Comparison of ENCODE assay signal across 6 cellular contexts in genomic region chr11:119101367-119101758, GRCh38. TPM values are rescaled to one million over a fixed set of nuclear protein-coding genes. Genes with fewer than 3 reads are reported as not detected.
DNase-seq lines count a peak whose midpoint lies in the region; ATAC-seq and TF ChIP-seq lines count a peak whose summit lies in the region.

No MANE protein-coding gene starts in this region.

- no peak for TF ChIP-seq POLR2A in esophagus muscularis mucosa (IDR thresholded peaks at IDR 0.05; ENCODE audit: low read depth)

- H3K27ac Mint-ChIP-seq in activated CD4-positive, alpha-beta T cell treated with anti-CD3 and anti-CD28 coated beads, Interleukin-2, amount 10 ng/mL, durations not matched to agents 24 days and 14 days: peak overlapping the region; percentile 99

- intact Hi-C loops in activated CD4-positive, alpha-beta T cell treated with anti-CD3 and anti-CD28 coated beads, Interleukin-2, amount 10 ng/mL, durations not matched to agents 24 days and 14 days (cut with micrococcal nuclease): loop anchor here (1.0 to 5.0 kb wide), 5 partner anchors 17 to 221 kb away; partner anchors contain the start of genes BCL9L, HMBS and HYOU1
- intact Hi-C loops in esophagus muscularis mucosa (cut with DNase I): no loop called here

- ATAC-seq in stimulated activated naive CD8-positive, alpha-beta T cell treated with anti-CD3 and anti-CD28 coated beads, Interleukin-15, Interleukin-2, amounts not matched to agents 100 U/mL and 50 U/mL, for 24 hours: peak; percentile 11

- H3K4me3 ChIP-seq in esophagus muscularis mucosa: peak overlapping the region; percentile 77 to 80 (median 78)

- DNase-seq in activated CD4-positive, alpha-beta T cell treated with anti-CD3 and anti-CD28 coated beads, Interleukin-2, amount 10 ng/mL, durations not matched to agents 24 days and 14 days: no peak
- no peak for DNase-seq in activated CD4-positive, alpha-beta T cell treated with anti-CD3 and anti-CD28 coated beads for 4 hours
- DNase-seq in NAMALWA (ENCODE audit: low spot score) (peak; percentile 47), esophagus muscularis mucosa (ENCODE audit: extremely low spot score) (no peak)
- DNase-seq in stimulated activated naive CD8-positive, alpha-beta T cell treated with anti-CD3 and anti-CD28 coated beads, Interleukin-15, Interleukin-2, amounts not matched to agents 100 U/mL and 50 U/mL, for 24 hours: peak; percentile 43
- no peak for DNase-seq in stimulated activated naive CD4-positive, alpha-beta T cell (lab: John Stamatoyannopoulos, UW)

- WGBS in esophagus muscularis mucosa: 0% methylated on average over 8 of the region's 22 CpGs

- H3K9me3 ChIP-seq in esophagus muscularis mucosa: no peaks in the 10 kb centered on the region

- H3K9me3 Mint-ChIP-seq in activated CD4-positive, alpha-beta T cell treated with anti-CD3 and anti-CD28 coated beads, Interleukin-2, amount 10 ng/mL, durations not matched to agents 24 days and 14 days: no peaks in the 10 kb centered on the region

- peaks cover 41% of the 10 kb centered on the region for H3K4me1 Mint-ChIP-seq in activated CD4-positive, alpha-beta T cell treated with anti-CD3 and anti-CD28 coated beads, Interleukin-2, amount 10 ng/mL, durations not matched to agents 24 days and 14 days

- H3K27ac ChIP-seq in esophagus muscularis mucosa (replicated peaks in 1 of 4): peak overlapping the region; percentile 84 to 93 (median 88)

- H3K36me3 ChIP-seq in esophagus muscularis mucosa: peaks cover 8 to 26% (median 21%) of the 10 kb centered on the region in 4 donors

- H3K4me1 ChIP-seq in esophagus muscularis mucosa: peaks cover 33 to 40% (median 35%) of the 10 kb centered on the region in 4 donors

- TF ChIP-seq EP300 in esophagus muscularis mucosa (IDR thresholded peaks at IDR 0.05): no peak

- H3K36me3 Mint-ChIP-seq in activated CD4-positive, alpha-beta T cell treated with anti-CD3 and anti-CD28 coated beads, Interleukin-2, amount 10 ng/mL, durations not matched to agents 24 days and 14 days (ENCODE audit: low read depth): peaks cover 38% of the 10 kb centered on the region

- H3K4me3 Mint-ChIP-seq in activated CD4-positive, alpha-beta T cell treated with anti-CD3 and anti-CD28 coated beads, Interleukin-2, amount 10 ng/mL, durations not matched to agents 24 days and 14 days: peak overlapping the region; percentile 92

- no peaks in the 10 kb centered on the region for H3K27me3 Mint-ChIP-seq in activated CD4-positive, alpha-beta T cell treated with anti-CD3 and anti-CD28 coated beads, Interleukin-2, amount 10 ng/mL, durations not matched to agents 24 days and 14 days

- peak in 2 of 3 experiments; percentile 4 to 16 for TF ChIP-seq CTCF in esophagus muscularis mucosa (IDR thresholded peaks at IDR 0.05)

- no peaks in the 10 kb centered on the region for H3K27me3 ChIP-seq in esophagus muscularis mucosa

RNA-seq across cellular contexts. Expression of gene DPAGT1, which starts 0.3 kb away (rescaled TPM):
- 76.1 and 79.4 TPM in 2 replicates for total RNA-seq in activated CD4-positive, alpha-beta T cell treated with anti-CD3 and anti-CD28 coated beads, Interleukin-2, amount 10 ng/mL, durations not matched to agents 24 days and 14 days
- 10 to 100 TPM; 14.2 to 28.7 (median 19.9) TPM for total RNA-seq in esophagus muscularis mucosa

RNA-seq across cellular contexts. Expression of gene C2CD2L, which starts 5.8 kb away (rescaled TPM):
- total RNA-seq in activated CD4-positive, alpha-beta T cell treated with anti-CD3 and anti-CD28 coated beads, Interleukin-2, amount 10 ng/mL, durations not matched to agents 24 days and 14 days: 31.5 and 33.5 TPM in 2 replicates
- 10 to 100 TPM in 2 of 4 donors, 1 to 10 TPM in 2; 7.5 to 15.2 (median 9.4) TPM for total RNA-seq in esophagus muscularis mucosa

RNA-seq across cellular contexts. Expression of gene HMBS, which starts 16.7 kb away (rescaled TPM):
- 60.9 and 62.8 TPM in 2 replicates for total RNA-seq in activated CD4-positive, alpha-beta T cell treated with anti-CD3 and anti-CD28 coated beads, Interleukin-2, amount 10 ng/mL, durations not matched to agents 24 days and 14 days
- 1 to 10 TPM; 3.1 to 7.8 (median 6.1) TPM for total RNA-seq in esophagus muscularis mucosa

RNA-seq across cellular contexts. Expression of gene HINFP, which starts 20.0 kb away (rescaled TPM):
- 34.9 and 41.4 TPM in 2 replicates for total RNA-seq in activated CD4-positive, alpha-beta T cell treated with anti-CD3 and anti-CD28 coated beads, Interleukin-2, amount 10 ng/mL, durations not matched to agents 24 days and 14 days
- total RNA-seq in esophagus muscularis mucosa: 10 to 100 TPM; 22.8 to 30.8 (median 26.4) TPM

RNA-seq across cellular contexts. Expression of gene VPS11, which starts 33.7 kb away (rescaled TPM):
- total RNA-seq in activated CD4-positive, alpha-beta T cell treated with anti-CD3 and anti-CD28 coated beads, Interleukin-2, amount 10 ng/mL, durations not matched to agents 24 days and 14 days: 20.2 and 20.9 TPM in 2 replicates
- 10 to 100 TPM; 27.4 to 40.2 (median 32.4) TPM for total RNA-seq in esophagus muscularis mucosa

Comparison
In these comparisons a context has a peak if more than half of its experiments do, and no peak if none do; other contexts are left out.
1. DNase-seq: peak in NAMALWA (single experiment) and stimulated activated naive CD8-positive, alpha-beta T cell treated with anti-CD3 and anti-CD28 coated beads, Interleukin-15, Interleukin-2, amounts not matched to agents 100 U/mL and 50 U/mL, for 24 hours (single experiment); none in activated CD4-positive, alpha-beta T cell treated with anti-CD3 and anti-CD28 coated beads, Interleukin-2, amount 10 ng/mL, durations not matched to agents 24 days and 14 days (single experiment), activated CD4-positive, alpha-beta T cell treated with anti-CD3 and anti-CD28 coated beads for 4 hours (0 of 2), esophagus muscularis mucosa (single experiment) and stimulated activated naive CD4-positive, alpha-beta T cell (0 of 6).